9 cellular contexts compared by ENCODE assay signal in genomic region chr6:17962436-17963031, GRCh38. TPM values are rescaled to one million over a fixed set of nuclear protein-coding genes. Genes with fewer than 3 reads are reported as not detected.
A peak's percentile ranks its signal among the peaks of the same experiment; 100 is the strongest.
DNase-seq lines count a peak whose midpoint lies in the region; ATAC-seq and TF ChIP-seq lines count a peak whose summit lies in the region.
"Had no signal": no experiment of that assay in that cellular context is flagged by ENCODE, and none has a peak within 500 bp of the region (broad histone marks: within the 10 kb centered on the region; RNA-seq: fewer than 3 reads in every experiment).

No MANE protein-coding gene starts in this region.

- H3K27me3 ChIP-seq in right lobe of liver: no peaks in the 10 kb centered on the region

- no peak overlapping the region for H3K4me3 ChIP-seq in AG09309 (ENCODE audit: control insufficient read depth, low read depth, low read length)
- H3K4me3 ChIP-seq in right lobe of liver: no peak overlapping the region

- ATAC-seq in right lobe of liver: peak; percentile 40 to 61 (median 58)
- no peak for ATAC-seq in HG03159 (IDR thresholded peaks at IDR 0.05; ENCODE audit: unreplicated experiment)
- ATAC-seq in activated T-cell treated with anti-CD3 and anti-CD28 coated beads, Interleukin-2, amount 50 U/mL, for 4 hours: no peak

- no peaks in the 10 kb centered on the region for H3K27me3 Mint-ChIP-seq in chondrocyte (ENCODE audit: low read depth)
- peaks cover 14% of the 10 kb centered on the region for H3K27me3 Mint-ChIP-seq in activated T-cell treated with anti-CD3 and anti-CD28 coated beads, Interleukin-2, amount 50 U/mL, for 4 hours (ENCODE audit: low read depth)

- no peak overlapping the region for H3K27ac ChIP-seq in right lobe of liver

- TF ChIP-seq POLR2A in right lobe of liver (IDR thresholded peaks at IDR 0.05): no peak

- no peaks in the 10 kb centered on the region for H3K9me3 ChIP-seq in right lobe of liver

- DNase-seq in AG09309 (ENCODE audit: low read depth): peak; percentile 91
- peak; percentile 79 for DNase-seq in NCI-H2171 (lab: John Stamatoyannopoulos, UW)
- DNase-seq in chondrocyte (ENCODE audit: low spot score): no peak
- no peak for DNase-seq in right lobe of liver
- no peak for DNase-seq in NCI-H2107 treated with DMSO at 0.1 percent for 48 hours (lab: John Stamatoyannopoulos, UW; ENCODE audit: unreplicated experiment)
- DNase-seq in NCI-H2196 (lab: John Stamatoyannopoulos, UW; ENCODE audit: unreplicated experiment): no peak
- no peak for DNase-seq in activated T-cell treated with anti-CD3 and anti-CD28 coated beads, Interleukin-2, amount 50 U/mL, for 4 hours
- DNase-seq: DMS153 had no signal

- H3K36me3 ChIP-seq in right lobe of liver: no peaks in the 10 kb centered on the region

- intact Hi-C loops in right lobe of liver (cut with DNase I): no loop called here

- WGBS in right lobe of liver (ENCODE audit: insufficient coverage, low coverage, low lambda C conversion rate, missing lambda C conversion rate): 52% methylated on average over 5 of the region's 6 CpGs

- TF ChIP-seq CTCF in AG09309 (IDR thresholded peaks at IDR 0.05; ENCODE audit: control insufficient read depth, insufficient read depth, low read depth, low read length, missing control alignments) (no peak), chondrocyte (IDR thresholded peaks at IDR 0.05) (no peak), right lobe of liver (IDR thresholded peaks at IDR 0.05) (no peak)

- peaks cover 88% of the 10 kb centered on the region for H3K4me1 Mint-ChIP-seq in chondrocyte (ENCODE audit: low read depth)
- H3K4me1 Mint-ChIP-seq in activated T-cell treated with anti-CD3 and anti-CD28 coated beads, Interleukin-2, amount 50 U/mL, for 4 hours (ENCODE audit: low read depth): no peaks in the 10 kb centered on the region

- H3K4me3 Mint-ChIP-seq in chondrocyte (ENCODE audit: unreplicated experiment): peak overlapping the region; percentile 41
- H3K4me3 Mint-ChIP-seq in activated T-cell treated with anti-CD3 and anti-CD28 coated beads, Interleukin-2, amount 50 U/mL, for 4 hours: no peak overlapping the region

- no peaks in the 10 kb centered on the region for H3K36me3 Mint-ChIP-seq in chondrocyte (ENCODE audit: low read depth)
- H3K36me3 Mint-ChIP-seq in activated T-cell treated with anti-CD3 and anti-CD28 coated beads, Interleukin-2, amount 50 U/mL, for 4 hours (ENCODE audit: insufficient read depth): no peaks in the 10 kb centered on the region

- H3K4me1 ChIP-seq in right lobe of liver: no peaks in the 10 kb centered on the region

- no peaks in the 10 kb centered on the region for H3K9me3 Mint-ChIP-seq in chondrocyte (ENCODE audit: low read depth)
- no peaks in the 10 kb centered on the region for H3K9me3 Mint-ChIP-seq in activated T-cell treated with anti-CD3 and anti-CD28 coated beads, Interleukin-2, amount 50 U/mL, for 4 hours

- peak overlapping the region; percentile 90 for H3K27ac Mint-ChIP-seq in chondrocyte (ENCODE audit: unreplicated experiment)

RNA-seq across cellular contexts. Expression of gene KIF13A, which starts 24.9 kb away (rescaled TPM):
- total RNA-seq in chondrocyte (39.5 to 51.9 TPM (median 49.7 TPM) in 3 replicates), right lobe of liver (10 to 100 TPM; 17.7 to 19.4 (median 18.4) TPM)
- total RNA-seq in activated T-cell treated with anti-CD3 and anti-CD28 coated beads, Interleukin-2, amount 50 U/mL, for 4 hours: under 1 TPM; 0.29 to 0.63 (median 0.43) TPM

Comparison
In these comparisons a context has a peak if more than half of its experiments do, and no peak if none do; other contexts are left out.
1. DNase-seq: peak in AG09309 (single experiment) and NCI-H2171 (single experiment); none in chondrocyte (single experiment), right lobe of liver (0 of 3), NCI-H2107 treated with DMSO at 0.1 percent for 48 hours (single experiment), NCI-H2196 (single experiment) and activated T-cell treated with anti-CD3 and anti-CD28 coated beads, Interleukin-2, amount 50 U/mL, for 4 hours (single experiment).
2. ATAC-seq: peak in right lobe of liver (4 of 4); none in HG03159 (single experiment) and activated T-cell treated with anti-CD3 and anti-CD28 coated beads, Interleukin-2, amount 50 U/mL, for 4 hours (0 of 2).
3. RNA of gene KIF13A, which starts 24.9 kb away (total RNA-seq): 39.5 to 51.9 TPM in chondrocyte and 17.7 to 19.4 TPM in right lobe of liver; 0.29 to 0.63 TPM in activated T-cell treated with anti-CD3 and anti-CD28 coated beads, Interleukin-2, amount 50 U/mL, for 4 hours; every median in the first group is over 10 times any median in the second.